In the genomic region with DNA sequence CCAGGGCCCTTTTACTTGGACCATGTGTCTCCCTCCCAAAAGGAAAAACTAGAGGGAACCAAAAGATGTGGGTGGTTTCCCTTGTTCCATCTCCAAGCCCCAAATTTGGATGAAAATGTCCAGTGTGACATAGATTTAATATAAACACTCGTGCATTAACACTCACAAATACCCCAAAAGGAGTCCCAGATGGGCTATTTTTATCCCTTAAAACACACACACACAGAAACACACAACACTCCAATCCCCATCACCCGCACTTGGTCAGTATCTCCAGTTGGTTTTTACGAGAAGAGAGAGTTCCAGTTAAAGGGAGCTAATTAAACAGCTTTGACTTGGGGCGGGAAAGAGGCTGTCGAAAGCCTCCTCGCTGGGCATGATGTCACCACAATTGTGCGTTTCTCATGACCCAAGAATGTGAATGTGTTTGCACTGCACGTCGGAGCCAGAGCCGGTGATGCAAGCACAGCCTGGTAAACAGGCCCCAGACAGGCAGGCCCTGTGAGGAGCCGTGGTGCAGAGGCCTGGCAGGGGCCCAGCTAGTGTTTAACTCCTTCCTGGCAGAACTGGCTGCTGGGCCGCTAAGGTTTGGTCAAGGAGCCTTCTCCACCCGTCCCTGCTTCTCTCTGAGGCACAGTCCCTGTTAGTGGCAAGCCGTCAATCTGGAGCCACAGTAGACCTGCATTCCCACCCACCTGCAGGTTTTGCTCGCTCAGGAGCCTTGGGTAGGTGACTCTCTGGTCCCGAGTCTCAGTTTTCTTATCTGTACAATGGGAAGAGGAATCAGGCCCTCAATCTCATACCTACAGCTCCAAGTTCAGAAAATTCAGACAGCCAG, we compare ENCODE assay signal across 8 cellular contexts. TPM values are rescaled to one million over a fixed set of nuclear protein-coding genes. Genes with fewer than 3 reads are reported as not detected.
DNase-seq lines count a peak whose midpoint lies in the region; ATAC-seq and TF ChIP-seq lines count a peak whose summit lies in the region.

No MANE protein-coding gene starts in this region.

- peak; percentile 97 for ATAC-seq in esophagus mucosa
- ATAC-seq in activated naive CD4-positive, alpha-beta T cell treated with anti-CD3 and anti-CD28 coated beads, Interleukin-2, amount 50 U/mL, for 72 hours: no peak
- no peak for ATAC-seq in GM19023 (IDR thresholded peaks at IDR 0.05; ENCODE audit: unreplicated experiment)

- CTCF ChIA-PET in PC-9 (lab: Charles Lee): interaction anchor here (0.6 to 0.7 kb wide), 2 partner anchors 9 to 249 kb away, joined by 3 to 9 read pairs; no protein-coding TSS in a partner anchor

- no peak overlapping the region for H3K27ac Mint-ChIP-seq in activated naive CD4-positive, alpha-beta T cell treated with anti-CD3 and anti-CD28 coated beads, Interleukin-2, amount 50 U/mL, for 72 hours

- no TSS peak for BruUV-seq in PC-9 (replicated peaks; lab: Mats Ljungman, UMichigan)

- no peaks in the 10 kb centered on the region for H3K9me2 ChIP-seq in PC-9 (ENCODE audit: insufficient read depth)

- H3K36me3 Mint-ChIP-seq in activated naive CD4-positive, alpha-beta T cell treated with anti-CD3 and anti-CD28 coated beads, Interleukin-2, amount 50 U/mL, for 72 hours: no peaks in the 10 kb centered on the region

- no peak overlapping the region for H2AFZ ChIP-seq in PC-9

- H3F3A ChIP-seq in PC-9 (ENCODE audit: insufficient read depth, low read depth): peaks cover 11% of the 10 kb centered on the region; the same call in 1 of the 2 replicates

- peak overlapping the region; percentile 14; the same call in 1 of the 2 replicates for H3K27ac ChIP-seq in PC-9
- H3K27ac ChIP-seq in muscle layer of duodenum (ENCODE audit: low read length): peak overlapping the region; percentile 87

- POLR2A ChIA-PET in PC-9 (lab: Charles Lee; ENCODE audit: unreplicated experiment): interaction anchor here (0.7 to 1.0 kb wide), 2 partner anchors 22 to 86 kb away, joined by 3 to 6 read pairs; partner anchors contain the start of gene TUG1

- H3K79me2 ChIP-seq in PC-9 (ENCODE audit: low read depth): no peaks in the 10 kb centered on the region

- H3K4me2 ChIP-seq in PC-9: peak overlapping the region; percentile 60

- TF ChIP-seq CTCF in PC-9 (conservative IDR thresholded peaks at IDR 0.05): no peak

- H4K20me1 ChIP-seq in PC-9 (ENCODE audit: insufficient read depth): no peaks in the 10 kb centered on the region

- H3K27me3 ChIP-seq in PC-9 (ENCODE audit: insufficient read depth, low read depth) (no peaks in the 10 kb centered on the region), muscle layer of duodenum (ENCODE audit: low read depth, low read length) (no peaks in the 10 kb centered on the region)

- peak; percentile 93 for DNase-seq in ELF-1 (ENCODE audit: low read depth, low spot score)
- DNase-seq in PC-9: peak; percentile 81 to 97
- DNase-seq in NCI-H524 (lab: John Stamatoyannopoulos, UW): no peak
- DNase-seq in NCI-H526 treated with DMSO at 0.1 percent for 48 hours (lab: John Stamatoyannopoulos, UW): no peak
- no peak for DNase-seq in activated naive CD4-positive, alpha-beta T cell treated with anti-CD3 and anti-CD28 coated beads, Interleukin-2, amount 50 U/mL, for 72 hours (ENCODE audit: low spot score in 2 of 2)

- H3K9me3 ChIP-seq in PC-9 (ENCODE audit: insufficient read depth, low read depth): no peaks in the 10 kb centered on the region
- H3K9me3 ChIP-seq in muscle layer of duodenum (ENCODE audit: control insufficient read depth in 1 of 2, low read length in 2 of 2): no peaks in the 10 kb centered on the region

- H3K4me1 ChIP-seq in PC-9 (replicated peaks; ENCODE audit: insufficient read depth): peaks cover 12% of the 10 kb centered on the region
- peaks cover 0 to 7% of the 10 kb centered on the region in 2 donors for H3K4me1 ChIP-seq in muscle layer of duodenum (ENCODE audit: control insufficient read depth in 1 of 2, insufficient read depth in 2 of 2, low read length in 2 of 2)

- intact Hi-C loops in PC-9 (cut with micrococcal nuclease; ENCODE audit: unreplicated experiment): no loop called here

- no peaks in the 10 kb centered on the region for H3K36me3 ChIP-seq in PC-9 (ENCODE audit: low read depth)
- no peaks in the 10 kb centered on the region for H3K36me3 ChIP-seq in muscle layer of duodenum (ENCODE audit: control insufficient read depth in 1 of 2, insufficient read depth in 2 of 2, low read length in 2 of 2)

- H3K4me3 ChIP-seq in PC-9 (no peak overlapping the region), muscle layer of duodenum (ENCODE audit: low read depth in 1 of 2, low read length in 2 of 2) (peak overlapping the region in 1 of 2 donors; percentile 22)

- H3K9me3 Mint-ChIP-seq in activated naive CD4-positive, alpha-beta T cell treated with anti-CD3 and anti-CD28 coated beads, Interleukin-2, amount 50 U/mL, for 72 hours: no peaks in the 10 kb centered on the region

RNA-seq across cellular contexts. Expression of gene SMTN, which starts 25.6 kb away (rescaled TPM):
- total RNA-seq in PC-9 (2021) (68.8 and 76.3 TPM in 2 replicates), esophagus mucosa (21.1 TPM)
- total RNA-seq in activated naive CD4-positive, alpha-beta T cell treated with anti-CD3 and anti-CD28 coated beads, Interleukin-2, amount 50 U/mL, for 72 hours: 100 to 1,000 TPM in 1 of 2 donors, 10 to 100 TPM in 1; 32.5 to 128 TPM

RNA-seq across cellular contexts. Expression of gene SELENOM, which starts 51.8 kb away (rescaled TPM):
- total RNA-seq in PC-9 (2021) (20.7 and 23.3 TPM in 2 replicates), esophagus mucosa (13.7 TPM)
- 10 to 100 TPM in 1 of 2 donors, 1 to 10 TPM in 1; 7.0 to 10.2 TPM for total RNA-seq in activated naive CD4-positive, alpha-beta T cell treated with anti-CD3 and anti-CD28 coated beads, Interleukin-2, amount 50 U/mL, for 72 hours

Comparison
In these comparisons a context has a peak if more than half of its experiments do, and no peak if none do; other contexts are left out.
1. DNase-seq: peak in ELF-1 (single experiment) and PC-9 (2 of 2); none in NCI-H524 (0 of 2), NCI-H526 treated with DMSO at 0.1 percent for 48 hours (single experiment) and activated naive CD4-positive, alpha-beta T cell treated with anti-CD3 and anti-CD28 coated beads, Interleukin-2, amount 50 U/mL, for 72 hours (0 of 2).